In genomic region chr6:45256697-45257695, GRCh38 we compare ENCODE assay signal across 1 cellular context.
TF ChIP-seq lines count a peak whose summit lies in the region.

No MANE protein-coding gene starts in this region.

TF ChIP-seq in GM12878, 131 proteins besides CTCF, POLR2A, EP300 and RAD21 (continued from another document):
- TF ChIP-seq, protein P1, sequence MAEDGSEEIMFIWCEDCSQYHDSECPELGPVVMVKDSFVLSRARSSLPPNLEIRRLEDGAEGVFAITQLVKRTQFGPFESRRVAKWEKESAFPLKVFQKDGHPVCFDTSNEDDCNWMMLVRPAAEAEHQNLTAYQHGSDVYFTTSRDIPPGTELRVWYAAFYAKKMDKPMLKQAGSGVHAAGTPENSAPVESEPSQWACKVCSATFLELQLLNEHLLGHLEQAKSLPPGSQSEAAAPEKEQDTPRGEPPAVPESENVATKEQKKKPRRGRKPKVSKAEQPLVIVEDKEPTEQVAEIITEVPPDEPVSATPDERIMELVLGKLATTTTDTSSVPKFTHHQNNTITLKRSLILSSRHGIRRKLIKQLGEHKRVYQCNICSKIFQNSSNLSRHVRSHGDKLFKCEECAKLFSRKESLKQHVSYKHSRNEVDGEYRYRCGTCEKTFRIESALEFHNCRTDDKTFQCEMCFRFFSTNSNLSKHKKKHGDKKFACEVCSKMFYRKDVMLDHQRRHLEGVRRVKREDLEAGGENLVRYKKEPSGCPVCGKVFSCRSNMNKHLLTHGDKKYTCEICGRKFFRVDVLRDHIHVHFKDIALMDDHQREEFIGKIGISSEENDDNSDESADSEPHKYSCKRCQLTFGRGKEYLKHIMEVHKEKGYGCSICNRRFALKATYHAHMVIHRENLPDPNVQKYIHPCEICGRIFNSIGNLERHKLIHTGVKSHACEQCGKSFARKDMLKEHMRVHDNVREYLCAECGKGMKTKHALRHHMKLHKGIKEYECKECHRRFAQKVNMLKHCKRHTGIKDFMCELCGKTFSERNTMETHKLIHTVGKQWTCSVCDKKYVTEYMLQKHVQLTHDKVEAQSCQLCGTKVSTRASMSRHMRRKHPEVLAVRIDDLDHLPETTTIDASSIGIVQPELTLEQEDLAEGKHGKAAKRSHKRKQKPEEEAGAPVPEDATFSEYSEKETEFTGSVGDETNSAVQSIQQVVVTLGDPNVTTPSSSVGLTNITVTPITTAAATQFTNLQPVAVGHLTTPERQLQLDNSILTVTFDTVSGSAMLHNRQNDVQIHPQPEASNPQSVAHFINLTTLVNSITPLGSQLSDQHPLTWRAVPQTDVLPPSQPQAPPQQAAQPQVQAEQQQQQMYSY (CRISPR knock-in tag; IDR thresholded peaks at IDR 0.05) = no peak
- TF ChIP-seq MYC (IDR thresholded peaks at IDR 0.05; ENCODE audit: insufficient read depth, insufficient read length, insufficient replicate concordance, low read length, severe bottlenecking) = no peak
- TF ChIP-seq IKZF1 (conservative IDR thresholded peaks at IDR 0.05) = no peak
- TF ChIP-seq TARDBP (IDR thresholded peaks at IDR 0.05; ENCODE audit: borderline replicate concordance) = no peak
- TF ChIP-seq ASH2L (IDR thresholded peaks at IDR 0.05; ENCODE audit: borderline replicate concordance, low read depth) = no peak
- no peak for TF ChIP-seq SMAD5 (IDR thresholded peaks at IDR 0.05; ENCODE audit: low read depth)
- no peak for TF ChIP-seq FOXK2 (IDR thresholded peaks at IDR 0.05)
- no peak for TF ChIP-seq ZNF384 (IDR thresholded peaks at IDR 0.05; ENCODE audit: borderline replicate concordance, low read depth, low read length)
- TF ChIP-seq RAD51 (IDR thresholded peaks at IDR 0.05) = no peak
- no peak for TF ChIP-seq ZSCAN29 (IDR thresholded peaks at IDR 0.05)
- TF ChIP-seq HSF1 (IDR thresholded peaks at IDR 0.05; ENCODE audit: low read depth, low read length) = no peak
- no peak for TF ChIP-seq ATF7 (IDR thresholded peaks at IDR 0.05; ENCODE audit: low read depth)
